ENCODE assay signal across 18 cellular contexts in the genomic region with DNA sequence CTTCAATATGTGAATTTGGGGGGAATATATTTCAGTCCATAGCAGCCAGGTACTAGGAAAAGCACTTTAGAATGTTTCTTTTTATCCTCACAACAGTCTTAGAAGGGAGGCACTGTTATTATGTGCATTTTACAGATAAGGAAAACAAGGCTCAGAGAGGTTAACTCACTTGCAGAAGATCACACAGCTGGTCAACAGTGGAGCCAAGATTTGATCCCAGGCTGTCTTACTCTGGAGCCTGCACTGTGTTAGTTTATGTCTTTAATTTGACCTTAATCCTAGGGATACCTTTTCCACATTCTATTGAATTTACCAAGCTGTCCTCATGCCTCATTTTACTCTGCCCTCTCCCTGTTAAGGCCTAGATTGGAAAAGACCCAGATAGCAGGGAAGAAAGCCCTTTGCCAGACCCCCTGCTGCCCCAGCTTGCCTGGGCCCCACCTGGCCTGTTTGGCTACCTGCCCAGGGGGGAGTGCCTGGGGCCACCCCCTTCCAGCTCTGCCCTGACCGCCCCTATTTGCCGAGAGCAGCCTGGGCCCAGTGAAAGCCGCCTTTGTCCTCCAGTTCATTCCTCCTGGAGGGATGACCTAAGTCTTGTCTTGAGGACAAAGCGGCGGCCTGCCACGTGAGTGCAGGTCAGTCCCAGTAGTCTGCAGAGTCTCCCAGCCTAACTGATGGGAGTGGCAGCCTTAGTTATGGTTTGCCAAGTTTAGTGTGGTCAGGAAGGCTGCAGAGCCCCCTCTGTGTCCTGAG.
DNase-seq lines count a peak whose midpoint lies in the region; ATAC-seq and TF ChIP-seq lines count a peak whose summit lies in the region.
"Had no signal": no experiment of that assay in that cellular context is flagged by ENCODE, and none has a peak within 500 bp of the region (broad histone marks: within the 10 kb centered on the region; RNA-seq: fewer than 3 reads in every experiment).

No MANE protein-coding gene starts in this region.

- H3K27ac ChIP-seq in hepatocyte (peak overlapping the region; percentile 50), trophoblast cell (ENCODE audit: low read depth, low read length) (no peak overlapping the region)
- H3K27ac ChIP-seq in CD4-positive, alpha-beta T cell (ENCODE audit: low read depth, low read length), result no peak overlapping the region
- H3K27ac ChIP-seq: Peyer's patch had no signal

- no TSS peak for BruUV-seq in Calu3 (replicated peaks; lab: Mats Ljungman, UMichigan)

- WGBS in hepatocyte (ENCODE audit: low lambda C conversion rate, missing lambda C conversion rate), result 64% methylated on average over 6 of the region's 6 CpGs
- WGBS in trophoblast cell (ENCODE audit: extremely low coverage, insufficient coverage, insufficient read length), result no CpG with 5 or more reads among the region's 6 CpGs

- peak overlapping the region; percentile 12 for H4K91ac ChIP-seq in trophoblast cell (ENCODE audit: low read depth, low read length)

- no peak overlapping the region for H2AK5ac ChIP-seq in trophoblast cell (ENCODE audit: low read length)

- no peaks in the 10 kb centered on the region for H4K20me1 ChIP-seq in hepatocyte (ENCODE audit: insufficient read depth, poor library complexity, severe bottlenecking)

- no peak overlapping the region for H2BK5ac ChIP-seq in trophoblast cell (ENCODE audit: low read depth, low read length, poor library complexity)

- DNase-seq in Calu3 (peak; percentile 84), NCI-H2196 treated with DMSO at 0.1 percent for 48 hours (lab: John Stamatoyannopoulos, UW; ENCODE audit: unreplicated experiment) (peak; percentile 16), hepatocyte (ENCODE audit: low spot score) (peak; percentile 38), trophoblast cell (peak; percentile 35 to 61), 8988T (no peak), GM19238 (ENCODE audit: insufficient read length, low spot score) (no peak)
- DNase-seq in CD4-positive, alpha-beta T cell, result no peak
- DNase-seq: activated CD8-positive, alpha-beta memory T cell treated with anti-CD3 and anti-CD28 coated beads, Interleukin-2, amount 10 ng/mL, durations not matched to agents 7 days and 5 days; activated naive CD4-positive, alpha-beta T cell treated with Interleukin-2 at 50 U/mL for 16 hours; dermis blood vessel endothelial cell; DMS153; heart left ventricle; NCI-H187 treated with DMSO at 0.1 percent for 48 hours; Peyer's patch; stimulated activated naive CD4-positive, alpha-beta T cell; T-helper 1 cell had no signal

- H3K27me3 Mint-ChIP-seq in Calu3 (ENCODE audit: unreplicated experiment), result no peaks in the 10 kb centered on the region
- H3K27me3 Mint-ChIP-seq in CD4-positive, alpha-beta T cell, result no peaks in the 10 kb centered on the region
- H3K27me3 Mint-ChIP-seq: activated CD8-positive, alpha-beta memory T cell treated with anti-CD3 and anti-CD28 coated beads, Interleukin-2, amount 10 ng/mL, durations not matched to agents 7 days and 5 days; brain had no signal

- H3K9me3 Mint-ChIP-seq in Calu3 (ENCODE audit: low read depth, unreplicated experiment), result no peaks in the 10 kb centered on the region
- H3K9me3 Mint-ChIP-seq in CD4-positive, alpha-beta T cell, result no peaks in the 10 kb centered on the region
- H3K9me3 Mint-ChIP-seq: brain had no signal

- H3K4me1 ChIP-seq in hepatocyte (ENCODE audit: insufficient read depth) (peaks cover 7% of the 10 kb centered on the region), trophoblast cell (ENCODE audit: control insufficient read depth in 1 of 2, insufficient read depth in 2 of 2, low read length in 2 of 2) (peaks cover 10% of the 10 kb centered on the region in 2 experiments)

- TF ChIP-seq CTCF in Calu3 (IDR thresholded peaks at IDR 0.05; ENCODE audit: unreplicated experiment), result no peak
- no peak for TF ChIP-seq CTCF in hepatocyte (IDR thresholded peaks at IDR 0.05; ENCODE audit: poor library complexity)
- TF ChIP-seq CTCF in CD4-positive, alpha-beta T cell (IDR thresholded peaks at IDR 0.05), result no peak

- peak overlapping the region; percentile 48 for H3K14ac ChIP-seq in trophoblast cell (ENCODE audit: low read length)

- H2BK120ac ChIP-seq in trophoblast cell (ENCODE audit: insufficient read depth, low read length, poor library complexity), result peak overlapping the region; percentile 35

- H3K27me3 ChIP-seq in hepatocyte (no peaks in the 10 kb centered on the region), trophoblast cell (ENCODE audit: insufficient read depth, low read length) (no peaks in the 10 kb centered on the region)
- H3K27me3 ChIP-seq in CD4-positive, alpha-beta T cell (ENCODE audit: control insufficient read depth, insufficient read depth, low read length), result no peaks in the 10 kb centered on the region
- H3K27me3 ChIP-seq: heart left ventricle, Peyer's patch had no signal

- H3K4me3 Mint-ChIP-seq in Calu3 (ENCODE audit: low read depth, unreplicated experiment), result no peak overlapping the region
- no peak overlapping the region for H3K4me3 Mint-ChIP-seq in CD4-positive, alpha-beta T cell
- H3K4me3 Mint-ChIP-seq: activated CD8-positive, alpha-beta memory T cell treated with anti-CD3 and anti-CD28 coated beads, Interleukin-2, amount 10 ng/mL, durations not matched to agents 7 days and 5 days; brain had no signal

- intact Hi-C loops in Calu3 (cut with micrococcal nuclease; ENCODE audit: unreplicated experiment), result loop anchor here (5.0 kb wide), 1 partner anchor 49 kb away; no protein-coding TSS in a partner anchor
- intact Hi-C loops in CD4-positive, alpha-beta T cell (cut with DNase I, micrococcal nuclease), result loop anchor here in 1 of 2 experiments (5.0 kb wide), 1 partner anchor 279 kb away; no protein-coding TSS in a partner anchor

- no peaks in the 10 kb centered on the region for H3K36me3 ChIP-seq in hepatocyte (replicated peaks; ENCODE audit: insufficient read depth, low read depth)
- no peaks in the 10 kb centered on the region for H3K36me3 ChIP-seq in trophoblast cell (ENCODE audit: control insufficient read depth in 1 of 2, insufficient read depth in 2 of 2, low read length in 2 of 2)
- H3K36me3 ChIP-seq: heart left ventricle, Peyer's patch had no signal

- H2AFZ ChIP-seq in hepatocyte (no peak overlapping the region), trophoblast cell (ENCODE audit: insufficient read depth, low read length, poor library complexity) (no peak overlapping the region)

- CTCF ChIA-PET in Calu3 (lab: Charles Lee), result interaction anchor here (1.3 kb wide), 1 partner anchor 28 kb away, joined by 5 read pairs; no protein-coding TSS in a partner anchor
- CTCF ChIA-PET in CD4-positive, alpha-beta T cell (lab: Charles Lee), result no interaction called here

- H3K9me2 ChIP-seq in hepatocyte (replicated peaks; ENCODE audit: insufficient read depth), result no peaks in the 10 kb centered on the region

- H3K36me3 Mint-ChIP-seq in Calu3 (ENCODE audit: insufficient read depth, unreplicated experiment), result peaks cover 7% of the 10 kb centered on the region
- H3K36me3 Mint-ChIP-seq in CD4-positive, alpha-beta T cell (ENCODE audit: low read depth), result no peaks in the 10 kb centered on the region
- H3K36me3 Mint-ChIP-seq: brain had no signal

- H3K4ac ChIP-seq in trophoblast cell (ENCODE audit: low read depth, low read length), result no peak overlapping the region

- H3K4me3 ChIP-seq in hepatocyte (no peak overlapping the region), trophoblast cell (ENCODE audit: low read depth, low read length) (no peak overlapping the region)
- H3K4me3 ChIP-seq: heart left ventricle, Peyer's patch had no signal

- H3K79me2 ChIP-seq in hepatocyte, result peaks cover 5% of the 10 kb centered on the region
- H3K79me2 ChIP-seq in trophoblast cell (ENCODE audit: control insufficient read depth, insufficient read depth, low read length, poor library complexity), result no peaks in the 10 kb centered on the region

- peak overlapping the region; percentile 15 for H3K18ac ChIP-seq in trophoblast cell (ENCODE audit: low read length)

- no peak overlapping the region for H3K9ac ChIP-seq in trophoblast cell (ENCODE audit: low read length)

- H3K27ac Mint-ChIP-seq in Calu3 (ENCODE audit: unreplicated experiment), result peak overlapping the region; percentile 30
- H3K27ac Mint-ChIP-seq in CD4-positive, alpha-beta T cell, result no peak overlapping the region
- H3K27ac Mint-ChIP-seq: activated CD8-positive, alpha-beta memory T cell treated with anti-CD3 and anti-CD28 coated beads, Interleukin-2, amount 10 ng/mL, durations not matched to agents 7 days and 5 days had no signal

- no peak overlapping the region for H4K8ac ChIP-seq in trophoblast cell (ENCODE audit: low read depth, low read length)

- peaks cover 52% of the 10 kb centered on the region for H3K4me1 Mint-ChIP-seq in Calu3 (ENCODE audit: low read depth, unreplicated experiment)
- H3K4me1 Mint-ChIP-seq in CD4-positive, alpha-beta T cell (ENCODE audit: low read depth), result peaks cover 38% of the 10 kb centered on the region

- H4K12ac ChIP-seq in trophoblast cell (ENCODE audit: low read depth, low read length), result peak overlapping the region; percentile 48

- no peak overlapping the region for H3K23ac ChIP-seq in trophoblast cell (ENCODE audit: low read length)

- no peak for ATAC-seq in GM18511 (IDR thresholded peaks at IDR 0.05; ENCODE audit: unreplicated experiment)
- no peak for ATAC-seq in CD4-positive, alpha-beta T cell (ENCODE audit: poor library complexity)
- ATAC-seq: activated CD8-positive, alpha-beta memory T cell treated with anti-CD3 and anti-CD28 coated beads, Interleukin-2, amount 10 ng/mL, durations not matched to agents 7 days and 5 days; heart left ventricle had no signal

- H3K9me3 ChIP-seq in hepatocyte (ENCODE audit: low read depth) (no peaks in the 10 kb centered on the region), trophoblast cell (ENCODE audit: insufficient read depth, low read depth, low read length) (no peaks in the 10 kb centered on the region)
- H3K9me3 ChIP-seq in CD4-positive, alpha-beta T cell (ENCODE audit: control insufficient read depth, low read length), result no peaks in the 10 kb centered on the region
- H3K9me3 ChIP-seq: Peyer's patch had no signal

- peaks cover 3% of the 10 kb centered on the region for H3K79me1 ChIP-seq in trophoblast cell (ENCODE audit: low read length)

- POLR2A ChIA-PET in CD4-positive, alpha-beta T cell (lab: Charles Lee), result no interaction called here

- H2BK12ac ChIP-seq in trophoblast cell (ENCODE audit: low read length), result peak overlapping the region; percentile 52

- H3K4me2 ChIP-seq in hepatocyte, result no peak overlapping the region
- no peak overlapping the region for H3K4me2 ChIP-seq in trophoblast cell (ENCODE audit: low read length)

Comparison
In these comparisons a context has a peak if more than half of its experiments do, and no peak if none do; other contexts are left out.
1. DNase-seq: peak in Calu3 (single experiment), NCI-H2196 treated with DMSO at 0.1 percent for 48 hours (single experiment), hepatocyte (single experiment) and trophoblast cell (2 of 2); none in 8988T (single experiment), GM19238 (single experiment) and CD4-positive, alpha-beta T cell (0 of 10).